8 cellular contexts compared by ENCODE assay signal in the genomic region with DNA sequence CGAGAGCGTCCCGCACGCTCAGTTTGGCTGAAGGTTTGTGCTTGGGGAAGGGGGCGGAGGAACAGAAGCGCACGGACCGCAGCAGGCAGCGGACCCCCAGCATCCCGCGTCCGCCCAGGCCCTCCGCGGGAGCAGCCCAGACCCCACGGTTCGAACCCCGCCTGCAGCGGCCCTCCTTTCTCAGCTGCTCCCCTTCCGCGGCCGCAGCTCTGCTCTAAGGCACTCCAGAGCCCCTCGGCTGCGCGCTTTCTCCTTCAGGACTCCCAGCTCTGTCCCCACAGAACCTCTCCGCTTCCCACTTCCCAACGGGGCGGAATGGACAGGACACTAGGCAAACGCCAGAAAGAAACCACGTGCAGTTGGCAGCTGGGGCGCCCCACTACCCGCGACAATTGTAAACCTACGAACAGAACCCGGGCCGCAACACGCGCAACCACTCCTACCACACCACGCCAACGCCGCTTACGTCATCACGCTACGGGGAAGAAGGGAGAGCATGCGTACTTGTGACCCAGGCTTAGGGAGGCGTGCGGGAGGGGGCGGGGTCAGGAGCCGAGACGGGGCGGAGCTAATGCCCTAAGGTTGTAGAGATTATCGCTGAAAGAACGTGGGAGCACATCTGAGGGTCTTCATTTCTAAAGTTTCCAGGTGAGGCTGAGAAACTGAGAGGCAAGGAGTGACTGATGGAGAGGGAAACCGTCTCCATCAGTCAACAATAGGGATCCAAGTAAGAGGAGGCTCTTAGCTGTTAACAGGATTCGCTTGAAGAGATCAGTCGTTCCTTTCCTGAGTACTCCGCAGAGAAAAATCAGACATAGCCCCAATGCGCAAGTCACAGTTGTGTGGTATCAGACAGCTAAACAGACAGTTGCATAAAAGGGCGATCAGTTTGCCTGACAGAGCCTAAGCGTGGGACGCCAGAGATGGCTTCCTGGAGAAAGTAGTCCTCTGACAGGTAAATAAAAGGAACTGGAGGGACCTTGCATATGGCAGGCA. TPM values are rescaled to one million over a fixed set of nuclear protein-coding genes. Genes with fewer than 3 reads are reported as not detected.
DNase-seq lines count a peak whose midpoint lies in the region; ATAC-seq, FAIRE-seq and TF ChIP-seq lines count a peak whose summit lies in the region.

A gene with protein sequence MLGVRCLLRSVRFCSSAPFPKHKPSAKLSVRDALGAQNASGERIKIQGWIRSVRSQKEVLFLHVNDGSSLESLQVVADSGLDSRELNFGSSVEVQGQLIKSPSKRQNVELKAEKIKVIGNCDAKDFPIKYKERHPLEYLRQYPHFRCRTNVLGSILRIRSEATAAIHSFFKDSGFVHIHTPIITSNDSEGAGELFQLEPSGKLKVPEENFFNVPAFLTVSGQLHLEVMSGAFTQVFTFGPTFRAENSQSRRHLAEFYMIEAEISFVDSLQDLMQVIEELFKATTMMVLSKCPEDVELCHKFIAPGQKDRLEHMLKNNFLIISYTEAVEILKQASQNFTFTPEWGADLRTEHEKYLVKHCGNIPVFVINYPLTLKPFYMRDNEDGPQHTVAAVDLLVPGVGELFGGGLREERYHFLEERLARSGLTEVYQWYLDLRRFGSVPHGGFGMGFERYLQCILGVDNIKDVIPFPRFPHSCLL (minus strand): TSS at position 479 of the 996 bp plus-strand sequence. CDS start 376 bp downstream, at position 103.

- peak within 1 kb of the TSS; percentile 57 for H3K27ac ChIP-seq in adipose tissue (ENCODE audit: low read depth, low read length)
- H3K27ac ChIP-seq in heart left ventricle = peak within 1 kb of the TSS; percentile 34 to 89 (median 84)

- no peaks in the 10 kb centered on the region for H3K27me3 ChIP-seq in heart left ventricle

- H3K4me1 Mint-ChIP-seq in T-cell (peaks cover 30 to 48% (median 36%) of the 10 kb centered on the region in 3 donors), type B pancreatic cell (ENCODE audit: unreplicated experiment) (peaks cover 31% of the 10 kb centered on the region)

- peak; percentile 70 for TF ChIP-seq POLR2A in GM12891 (IDR thresholded peaks at IDR 0.05; ENCODE audit: low read depth, low read length)
- TF ChIP-seq POLR2A in heart left ventricle (IDR thresholded peaks at IDR 0.05) = peak in 1 of 2 donors; percentile 67

- ATAC-seq in HG02840 (IDR thresholded peaks at IDR 0.05; ENCODE audit: low FRiP score, unreplicated experiment) (peak; percentile 97), T-cell (replicated peaks in 1 of 4) (peak; percentile 93 to 98 (median 94)), heart left ventricle (peak; percentile 99 to 100 (median 100))

- TF ChIP-seq CTCF in heart left ventricle (IDR thresholded peaks at IDR 0.05) (no peak), type B pancreatic cell (conservative IDR thresholded peaks at IDR 0.05) (no peak)

- H3K27ac Mint-ChIP-seq in T-cell (peak within 1 kb of the TSS; percentile 95 to 98), type B pancreatic cell (peak within 1 kb of the TSS; percentile 96)

- H3K4me1 ChIP-seq in heart left ventricle = peaks cover 0 to 23% (median 13%) of the 10 kb centered on the region in 12 donors

- peaks cover 0 to 19% (median 13%) of the 10 kb centered on the region in 9 donors for H3K36me3 ChIP-seq in heart left ventricle

- H3K36me3 Mint-ChIP-seq in T-cell (peaks cover 17% of the 10 kb centered on the region), type B pancreatic cell (peaks cover 17% of the 10 kb centered on the region)

- intact Hi-C loops in heart left ventricle (cut with DNase I) = no loop called here

- 0% methylated on average over 57 to 60 of the region's 60 CpGs for WGBS in adipose tissue, 3 donors
- 0 to 1% (median 0%) methylated on average over 57 to 60 of the region's 60 CpGs for WGBS in heart left ventricle, 4 donors

- FAIRE-seq in GM12891 (lab: Jason Lieb, UNC) = peak; percentile 97

- POLR2A ChIA-PET in T-cell (lab: Charles Lee) = interaction anchor here (0.6 to 1.8 kb wide), 6 partner anchors 10 to 580 kb away, joined by 3 to 8 read pairs (median 4); a partner anchor contains a TSS

- H3K4me3 ChIP-seq in heart left ventricle = peak within 1 kb of the TSS; percentile 35 to 97 (median 91)

- H3K4me3 Mint-ChIP-seq in T-cell (peak within 1 kb of the TSS; percentile 90 to 98 (median 92)), type B pancreatic cell (peak within 1 kb of the TSS; percentile 98)

- CTCF ChIA-PET in T-cell (lab: Charles Lee) = interaction anchor here (0.7 to 2.9 kb wide), 11 partner anchors 10 to 1527 kb away, joined by 3 to 54 read pairs (median 4); a partner anchor contains a TSS

- H3K9me3 ChIP-seq in heart left ventricle = no peaks in the 10 kb centered on the region

- H3K9me3 Mint-ChIP-seq in T-cell (no peaks in the 10 kb centered on the region), type B pancreatic cell (no peaks in the 10 kb centered on the region)

- DNase-seq in GM12891 (ENCODE audit: insufficient read length, low spot score) (peak; percentile 73), NCI-H1436 treated with DMSO at 0.1 percent for 48 hours (lab: John Stamatoyannopoulos, UW) (peak; percentile 84), T-cell (peak; percentile 92 to 99 (median 96)), heart left ventricle (peak; percentile 97 to 98 (median 97)), pons (ENCODE audit: low spot score) (peak; percentile 98), type B pancreatic cell (ENCODE audit: extremely low spot score, unreplicated experiment) (peak; percentile 95)

- H3K27me3 Mint-ChIP-seq in T-cell (no peaks in the 10 kb centered on the region), type B pancreatic cell (no peaks in the 10 kb centered on the region)

TF ChIP-seq in GM12891, 5 proteins besides CTCF, POLR2A, EP300 and RAD21:
- no peak; the same call in 1 of the 2 replicates for TF ChIP-seq TAF1 (IDR thresholded peaks at IDR 0.05; ENCODE audit: low read depth, low read length)
- peak; percentile 39; the same call in 1 of the 2 replicates for TF ChIP-seq POLR2AphosphoS5 (IDR thresholded peaks at IDR 0.05; ENCODE audit: low read depth, low read length)

RNA-seq across cellular contexts. Expression of the gene that starts here (rescaled TPM):
- polyA plus RNA-seq in GM12891 (2012; ENCODE audit: low read depth, missing spikeins) = 13.2 TPM
- 10 to 100 TPM; 12.1 to 17.6 (median 13.3) TPM for total RNA-seq in T-cell
- 10 to 100 TPM in 1 of 3 donors, 1 to 10 TPM in 2; 7.2 to 10.2 (median 8.2) TPM for polyA plus RNA-seq in adipose tissue
- total RNA-seq in heart left ventricle = 10 to 100 TPM in 8 of 9 donors, 1 to 10 TPM in 1; 9.9 to 18.1 (median 15.5) TPM
- 10 to 100 TPM; 16.2 to 23.2 TPM for polyA plus RNA-seq in heart left ventricle
- total RNA-seq in type B pancreatic cell (ENCODE audit: low replicate concordance) = 20.7 and 27.5 TPM in 2 replicates

Comparison
In these comparisons a context has a peak if more than half of its experiments do, and no peak if none do; other contexts are left out.
1. Peak in every context shown above with its lines: DNase-seq, ATAC-seq, H3K4me3 ChIP-seq and H3K27ac ChIP-seq.